ENCODE assay signal across 15 cellular contexts in the genomic region with DNA sequence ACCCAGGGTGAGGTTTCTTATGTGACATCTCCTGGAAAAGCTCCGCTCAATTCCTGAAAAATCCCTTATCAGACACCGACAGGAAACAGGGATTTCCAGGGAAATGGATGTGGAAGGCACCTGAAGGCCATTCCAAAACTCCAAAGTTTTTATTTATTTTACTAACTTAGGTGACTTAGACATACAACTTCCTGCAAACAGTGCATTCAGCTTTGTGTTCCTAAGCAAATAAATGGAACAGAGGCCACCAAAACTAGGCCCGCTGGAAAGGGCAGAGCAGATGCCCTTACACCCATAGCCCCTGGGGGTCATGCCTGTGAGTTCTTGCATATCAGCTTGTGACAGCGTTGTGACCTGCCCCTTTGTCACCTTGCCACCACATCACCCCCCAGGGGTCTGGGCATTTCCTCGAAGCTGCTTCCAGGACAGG.
DNase-seq lines count a peak whose midpoint lies in the region; ATAC-seq and TF ChIP-seq lines count a peak whose summit lies in the region.
"Had no signal": no experiment of that assay in that cellular context is flagged by ENCODE, and none has a peak within 500 bp of the region (broad histone marks: within the 10 kb centered on the region; RNA-seq: fewer than 3 reads in every experiment).

No MANE protein-coding gene starts in this region.

- no peak overlapping the region for H2BK5ac ChIP-seq in mesendoderm (ENCODE audit: low read length)

- H4K8ac ChIP-seq in mesendoderm (ENCODE audit: low read depth, low read length): no peak overlapping the region

- H3K9me3 Mint-ChIP-seq in endothelial cell (ENCODE audit: unreplicated experiment): no peaks in the 10 kb centered on the region
- no peaks in the 10 kb centered on the region for H3K9me3 Mint-ChIP-seq in activated naive CD4-positive, alpha-beta T cell treated with anti-CD3 and anti-CD28 coated beads for 36 hours
- H3K9me3 Mint-ChIP-seq: activated CD4-positive, alpha-beta T cell treated with anti-CD3 and anti-CD28 coated beads, Interleukin-2, amount 10 ng/mL, durations not matched to agents 7 days and 5 days; activated T-cell treated with anti-CD3 and anti-CD28 coated beads, Interleukin-2, amount 50 U/mL, for 72 hours; central memory CD8-positive, alpha-beta T cell; natural killer cell treated with Interleukin-12 subunit alpha and Interleukin-12 subunit beta and Interleukin-15 and Interleukin-18, amount 100 ng/mL, for 72 hours had no signal

- H3K23ac ChIP-seq in mesendoderm (ENCODE audit: low read length): no peak overlapping the region

- no peak overlapping the region for H4K5ac ChIP-seq in mesendoderm (ENCODE audit: low read length)

- CTCF ChIA-PET in activated naive CD4-positive, alpha-beta T cell treated with anti-CD3 and anti-CD28 coated beads for 36 hours (lab: Charles Lee): interaction anchor here (0.6 kb wide), 1 partner anchor 238 kb away, joined by 3 read pairs; no protein-coding TSS in a partner anchor

- intact Hi-C loops in heart right ventricle (cut with DNase I): no loop called here
- intact Hi-C loops in Right ventricle myocardium superior (cut with DNase I): no loop called here
- intact Hi-C loops in upper lobe of right lung (cut with DNase I): no loop called here
- intact Hi-C loops in activated naive CD4-positive, alpha-beta T cell treated with anti-CD3 and anti-CD28 coated beads for 36 hours (cut with micrococcal nuclease): no loop called here

- peak overlapping the region; percentile 66 for H3K18ac ChIP-seq in mesendoderm (ENCODE audit: low read length)

- H2AK5ac ChIP-seq in mesendoderm (ENCODE audit: low read length): no peak overlapping the region

- H3K4me1 ChIP-seq in heart right ventricle: peaks cover 0 to 42% (median 18%) of the 10 kb centered on the region in 9 donors
- H3K4me1 ChIP-seq in mesendoderm (ENCODE audit: control insufficient read depth, low read depth, low read length): peaks cover 18% of the 10 kb centered on the region
- H3K4me1 ChIP-seq in upper lobe of right lung: peaks cover 13% of the 10 kb centered on the region
- H3K4me1 ChIP-seq: tibial artery had no signal

- H3K36me3 ChIP-seq in heart right ventricle (no peaks in the 10 kb centered on the region), mesendoderm (ENCODE audit: control insufficient read depth, insufficient read depth, low read length) (no peaks in the 10 kb centered on the region), upper lobe of right lung (no peaks in the 10 kb centered on the region)
- H3K36me3 ChIP-seq: tibial artery had no signal

- H2BK120ac ChIP-seq in mesendoderm (ENCODE audit: low read depth, low read length): no peak overlapping the region

- H3K9me3 ChIP-seq in heart right ventricle: no peaks in the 10 kb centered on the region
- H3K9me3 ChIP-seq in upper lobe of right lung: no peaks in the 10 kb centered on the region
- H3K9me3 ChIP-seq: tibial artery had no signal

- H3K9ac ChIP-seq in mesendoderm (ENCODE audit: low read length): no peak overlapping the region

- TF ChIP-seq CTCF in heart right ventricle (IDR thresholded peaks at IDR 0.05) (no peak), endothelial cell (IDR thresholded peaks at IDR 0.05; ENCODE audit: unreplicated experiment) (no peak), upper lobe of right lung (IDR thresholded peaks at IDR 0.05) (no peak)

- WGBS in heart right ventricle, 2 donors: 66 to 67% methylated on average over 5 of the region's 5 CpGs
- no CpG with 5 or more reads among the region's 5 CpGs for whole genome bisulfite sequencing in mesendoderm (ENCODE audit: extremely low coverage, insufficient coverage, low lambda C conversion rate)

- H3K36me3 Mint-ChIP-seq in endothelial cell (ENCODE audit: low read depth, unreplicated experiment): peaks cover 4% of the 10 kb centered on the region
- no peaks in the 10 kb centered on the region for H3K36me3 Mint-ChIP-seq in activated naive CD4-positive, alpha-beta T cell treated with anti-CD3 and anti-CD28 coated beads for 36 hours (ENCODE audit: low read depth)
- H3K36me3 Mint-ChIP-seq: natural killer cell treated with Interleukin-12 subunit alpha and Interleukin-12 subunit beta and Interleukin-15 and Interleukin-18, amount 100 ng/mL, for 72 hours had no signal

- no peak overlapping the region for H3K4me2 ChIP-seq in mesendoderm (ENCODE audit: low read length)

- ATAC-seq in heart right ventricle: peak in 4 of 8 donors; percentile 31 to 35 (median 32)
- no peak for ATAC-seq in Right ventricle myocardium superior (ENCODE audit: poor library complexity)
- no peak for ATAC-seq in upper lobe of right lung
- ATAC-seq: activated T-cell treated with anti-CD3 and anti-CD28 coated beads, Interleukin-2, amount 50 U/mL, for 72 hours; natural killer cell treated with Interleukin-12 subunit alpha and Interleukin-12 subunit beta and Interleukin-15 and Interleukin-18, amount 100 ng/mL, for 72 hours had no signal

- peak overlapping the region; percentile 97 for H3K27ac Mint-ChIP-seq in endothelial cell (ENCODE audit: unreplicated experiment)
- no peak overlapping the region for H3K27ac Mint-ChIP-seq in activated naive CD4-positive, alpha-beta T cell treated with anti-CD3 and anti-CD28 coated beads for 36 hours
- H3K27ac Mint-ChIP-seq: activated CD4-positive, alpha-beta T cell treated with anti-CD3 and anti-CD28 coated beads, Interleukin-2, amount 10 ng/mL, durations not matched to agents 7 days and 5 days; activated T-cell treated with anti-CD3 and anti-CD28 coated beads, Interleukin-2, amount 50 U/mL, for 72 hours had no signal

- H3K27me3 ChIP-seq in heart right ventricle (no peaks in the 10 kb centered on the region), mesendoderm (ENCODE audit: insufficient read depth, low read length, poor library complexity) (no peaks in the 10 kb centered on the region), upper lobe of right lung (no peaks in the 10 kb centered on the region)

- DNase-seq in heart right ventricle: no peak
- DNase-seq in Right ventricle myocardium superior: no peak
- peak; percentile 32 for DNase-seq in endothelial cell (ENCODE audit: low spot score)
- peak; percentile 61 for DNase-seq in mesendoderm
- peak; percentile 37 for DNase-seq in upper lobe of right lung
- no peak for DNase-seq in activated naive CD4-positive, alpha-beta T cell treated with anti-CD3 and anti-CD28 coated beads for 36 hours
- no peak for DNase-seq in mesenteric fat pad (ENCODE audit: low spot score)
- DNase-seq in NK-92 (lab: John Stamatoyannopoulos, UW; ENCODE audit: unreplicated experiment): no peak
- DNase-seq: activated CD4-positive, alpha-beta T cell treated with anti-CD3 and anti-CD28 coated beads, Interleukin-2, amount 10 ng/mL, durations not matched to agents 7 days and 5 days; activated T-cell treated with anti-CD3 and anti-CD28 coated beads, Interleukin-2, amount 50 U/mL, for 72 hours; COR-L47; NCI-H82; tibial artery had no signal

- no peak overlapping the region for H3K4me3 Mint-ChIP-seq in endothelial cell (ENCODE audit: unreplicated experiment)
- no peak overlapping the region for H3K4me3 Mint-ChIP-seq in activated naive CD4-positive, alpha-beta T cell treated with anti-CD3 and anti-CD28 coated beads for 36 hours
- H3K4me3 Mint-ChIP-seq: activated CD4-positive, alpha-beta T cell treated with anti-CD3 and anti-CD28 coated beads, Interleukin-2, amount 10 ng/mL, durations not matched to agents 7 days and 5 days; activated T-cell treated with anti-CD3 and anti-CD28 coated beads, Interleukin-2, amount 50 U/mL, for 72 hours; central memory CD8-positive, alpha-beta T cell; natural killer cell treated with Interleukin-12 subunit alpha and Interleukin-12 subunit beta and Interleukin-15 and Interleukin-18, amount 100 ng/mL, for 72 hours had no signal

- H3K4ac ChIP-seq in mesendoderm (ENCODE audit: low read depth, low read length): no peak overlapping the region

- no peak overlapping the region for H2BK15ac ChIP-seq in mesendoderm (replicated peaks; ENCODE audit: low read depth)

- H3K4me1 Mint-ChIP-seq in endothelial cell (ENCODE audit: unreplicated experiment): peaks cover 44% of the 10 kb centered on the region
- H3K4me1 Mint-ChIP-seq in activated naive CD4-positive, alpha-beta T cell treated with anti-CD3 and anti-CD28 coated beads for 36 hours (ENCODE audit: low read depth): no peaks in the 10 kb centered on the region
- H3K4me1 Mint-ChIP-seq: activated CD4-positive, alpha-beta T cell treated with anti-CD3 and anti-CD28 coated beads, Interleukin-2, amount 10 ng/mL, durations not matched to agents 7 days and 5 days; central memory CD8-positive, alpha-beta T cell had no signal

- H3K79me1 ChIP-seq in mesendoderm (ENCODE audit: low read length): no peaks in the 10 kb centered on the region

- peaks cover 5% of the 10 kb centered on the region for H3K27me3 Mint-ChIP-seq in endothelial cell (ENCODE audit: unreplicated experiment)
- no peaks in the 10 kb centered on the region for H3K27me3 Mint-ChIP-seq in activated naive CD4-positive, alpha-beta T cell treated with anti-CD3 and anti-CD28 coated beads for 36 hours (ENCODE audit: low read depth)
- H3K27me3 Mint-ChIP-seq: activated CD4-positive, alpha-beta T cell treated with anti-CD3 and anti-CD28 coated beads, Interleukin-2, amount 10 ng/mL, durations not matched to agents 7 days and 5 days; natural killer cell treated with Interleukin-12 subunit alpha and Interleukin-12 subunit beta and Interleukin-15 and Interleukin-18, amount 100 ng/mL, for 72 hours had no signal

- H3K4me3 ChIP-seq in heart right ventricle: no peak overlapping the region
- no peak overlapping the region for H3K4me3 ChIP-seq in mesendoderm (ENCODE audit: low read length)
- no peak overlapping the region for H3K4me3 ChIP-seq in upper lobe of right lung
- H3K4me3 ChIP-seq: tibial artery had no signal

- peak overlapping the region; percentile 65 for H3K56ac ChIP-seq in mesendoderm (ENCODE audit: low read length)

- no peaks in the 10 kb centered on the region for H3K79me2 ChIP-seq in mesendoderm (ENCODE audit: control insufficient read depth, insufficient read depth, low read length)

- H3K27ac ChIP-seq in heart right ventricle (peak overlapping the region in 8 of 10 donors; percentile 38 to 83 (median 70)), mesendoderm (ENCODE audit: low read depth, low read length) (peak overlapping the region; percentile 75), upper lobe of right lung (peak overlapping the region; percentile 63)
- H3K27ac ChIP-seq: tibial artery had no signal

Comparison
In these comparisons a context has a peak if more than half of its experiments do, and no peak if none do; other contexts are left out.
1. DNase-seq: peak in endothelial cell (single experiment), mesendoderm (single experiment) and upper lobe of right lung (single experiment); none in heart right ventricle (0 of 2), Right ventricle myocardium superior (single experiment), activated naive CD4-positive, alpha-beta T cell treated with anti-CD3 and anti-CD28 coated beads for 36 hours (single experiment), mesenteric fat pad (single experiment) and NK-92 (single experiment).
2. Peak in every context shown above with its lines, with median percentiles within 50 percentile points of each other: H3K27ac ChIP-seq.